8 cellular contexts compared by ENCODE assay signal in genomic region chr20:5608104-5608447, GRCh38. TPM values are rescaled to one million over a fixed set of nuclear protein-coding genes. Genes with fewer than 3 reads are reported as not detected.
DNase-seq lines count a peak whose midpoint lies in the region; ATAC-seq lines count a peak whose summit lies in the region.

No MANE protein-coding gene starts in this region.

- H3K27ac Mint-ChIP-seq in CD4-positive, alpha-beta memory T cell: peak overlapping the region; percentile 99 to 100 (median 99)
- peak overlapping the region; percentile 100 for H3K27ac Mint-ChIP-seq in activated naive CD8-positive, alpha-beta T cell treated with anti-CD3 and anti-CD28 coated beads, Interleukin-2, amount 10 ng/mL, durations not matched to agents 7 days and 5 days

- CTCF ChIA-PET in CD4-positive, alpha-beta memory T cell (lab: Charles Lee; ENCODE audit: partially characterized antibody): interaction anchor here (0.6 to 2.4 kb wide), 8 partner anchors 14 to 326 kb away, joined by 3 to 6 read pairs (median 4); no protein-coding TSS in a partner anchor

- no peak for DNase-seq in CD4-positive, alpha-beta memory T cell
- DNase-seq in NCI-H1105 (lab: John Stamatoyannopoulos, UW) (peak; percentile 76), iPS-NIHi7 (ENCODE audit: extremely low spot score) (no peak), HuH-7 (ENCODE audit: low spot score) (no peak), islet precursor cell (no peak), mucosa of gallbladder (ENCODE audit: low spot score) (no peak)
- no peak for DNase-seq in activated naive CD8-positive, alpha-beta T cell treated with anti-CD3 and anti-CD28 coated beads, Interleukin-2, amount 10 ng/mL, durations not matched to agents 7 days and 5 days

- H3K4me3 Mint-ChIP-seq in CD4-positive, alpha-beta memory T cell: peak overlapping the region; percentile 90 to 100 (median 98)
- H3K4me3 Mint-ChIP-seq in activated naive CD8-positive, alpha-beta T cell treated with anti-CD3 and anti-CD28 coated beads, Interleukin-2, amount 10 ng/mL, durations not matched to agents 7 days and 5 days: peak overlapping the region; percentile 98

- intact Hi-C loops in CD4-positive, alpha-beta memory T cell (cut with micrococcal nuclease): no loop called here

- peaks cover 8 to 44% of the 10 kb centered on the region in 2 donors for H3K36me3 Mint-ChIP-seq in CD4-positive, alpha-beta memory T cell
- H3K36me3 Mint-ChIP-seq in activated naive CD8-positive, alpha-beta T cell treated with anti-CD3 and anti-CD28 coated beads, Interleukin-2, amount 10 ng/mL, durations not matched to agents 7 days and 5 days: peaks cover 16% of the 10 kb centered on the region

- H3K4me3 ChIP-seq in CD4-positive, alpha-beta memory T cell (ENCODE audit: low read length in 2 of 2): peak overlapping the region; percentile 4 to 98
- H3K4me3 ChIP-seq in muscle layer of duodenum (ENCODE audit: low read depth in 1 of 2, low read length in 2 of 2): peak overlapping the region; percentile 80 to 86

- H3K27me3 Mint-ChIP-seq in CD4-positive, alpha-beta memory T cell: peaks cover 0 to 2% of the 10 kb centered on the region in 2 donors
- H3K27me3 Mint-ChIP-seq in activated naive CD8-positive, alpha-beta T cell treated with anti-CD3 and anti-CD28 coated beads, Interleukin-2, amount 10 ng/mL, durations not matched to agents 7 days and 5 days: no peaks in the 10 kb centered on the region

- POLR2A ChIA-PET in CD4-positive, alpha-beta memory T cell (lab: Charles Lee; ENCODE audit: partially characterized antibody): interaction anchor here (1.0 to 1.1 kb wide), 2 partner anchors 19 to 24 kb away, joined by 3 read pairs; no protein-coding TSS in a partner anchor
- POLR2A ChIA-PET in activated naive CD8-positive, alpha-beta T cell treated with anti-CD3 and anti-CD28 coated beads, Interleukin-2, amount 10 ng/mL, durations not matched to agents 7 days and 5 days (lab: Charles Lee): interaction anchor here (1.0 to 2.3 kb wide), 3 partner anchors 10 to 26 kb away, joined by 4 to 6 read pairs (median 4); no protein-coding TSS in a partner anchor

- ATAC-seq in activated naive CD8-positive, alpha-beta T cell treated with anti-CD3 and anti-CD28 coated beads, Interleukin-2, amount 10 ng/mL, durations not matched to agents 7 days and 5 days (ENCODE audit: low read depth): no peak

- no peaks in the 10 kb centered on the region for H3K9me3 ChIP-seq in CD4-positive, alpha-beta memory T cell (ENCODE audit: control insufficient read depth in 1 of 2, low read length in 2 of 2)
- H3K9me3 ChIP-seq in muscle layer of duodenum (ENCODE audit: control insufficient read depth in 1 of 2, low read length in 2 of 2): no peaks in the 10 kb centered on the region

- no peaks in the 10 kb centered on the region for H3K27me3 ChIP-seq in CD4-positive, alpha-beta memory T cell (ENCODE audit: insufficient read depth, low read length)
- H3K27me3 ChIP-seq in muscle layer of duodenum (ENCODE audit: low read depth, low read length): no peaks in the 10 kb centered on the region

- H3K4me1 Mint-ChIP-seq in CD4-positive, alpha-beta memory T cell: peaks cover 40 to 71% (median 53%) of the 10 kb centered on the region in 4 donors
- H3K4me1 Mint-ChIP-seq in activated naive CD8-positive, alpha-beta T cell treated with anti-CD3 and anti-CD28 coated beads, Interleukin-2, amount 10 ng/mL, durations not matched to agents 7 days and 5 days: peaks cover 44% of the 10 kb centered on the region

- no peaks in the 10 kb centered on the region for H3K9me3 Mint-ChIP-seq in CD4-positive, alpha-beta memory T cell
- H3K9me3 Mint-ChIP-seq in activated naive CD8-positive, alpha-beta T cell treated with anti-CD3 and anti-CD28 coated beads, Interleukin-2, amount 10 ng/mL, durations not matched to agents 7 days and 5 days: no peaks in the 10 kb centered on the region

- H3K27ac ChIP-seq in CD4-positive, alpha-beta memory T cell (ENCODE audit: low read depth, low read length): peak overlapping the region; percentile 98
- no peak overlapping the region for H3K27ac ChIP-seq in muscle layer of duodenum (ENCODE audit: low read length)

- peaks cover 68% of the 10 kb centered on the region for H3K4me1 ChIP-seq in CD4-positive, alpha-beta memory T cell (ENCODE audit: insufficient read depth, low read length)
- peaks cover 0 to 27% of the 10 kb centered on the region in 2 donors for H3K4me1 ChIP-seq in muscle layer of duodenum (ENCODE audit: control insufficient read depth in 1 of 2, insufficient read depth in 2 of 2, low read length in 2 of 2)

- peaks cover 5% of the 10 kb centered on the region for H3K36me3 ChIP-seq in CD4-positive, alpha-beta memory T cell (ENCODE audit: insufficient read depth, low read length)
- H3K36me3 ChIP-seq in muscle layer of duodenum (ENCODE audit: control insufficient read depth in 1 of 2, insufficient read depth in 2 of 2, low read length in 2 of 2): peaks cover 0 to 15% of the 10 kb centered on the region in 2 donors

RNA-seq across cellular contexts. Expression of gene GPCPD1, which starts 2.7 kb away (rescaled TPM):
- total RNA-seq in CD4-positive, alpha-beta memory T cell: 10 to 100 TPM; 67.5 to 71.1 TPM
- 10 to 100 TPM; 25.3 to 31.0 TPM for polyA plus RNA-seq in CD4-positive, alpha-beta memory T cell
- 10 to 100 TPM; 47.9 to 51.7 TPM for total RNA-seq in activated naive CD8-positive, alpha-beta T cell treated with anti-CD3 and anti-CD28 coated beads, Interleukin-2, amount 10 ng/mL, durations not matched to agents 7 days and 5 days
- total RNA-seq in mucosa of gallbladder: 28.2 TPM
